32 cellular contexts compared by ENCODE assay signal in the genomic region with DNA sequence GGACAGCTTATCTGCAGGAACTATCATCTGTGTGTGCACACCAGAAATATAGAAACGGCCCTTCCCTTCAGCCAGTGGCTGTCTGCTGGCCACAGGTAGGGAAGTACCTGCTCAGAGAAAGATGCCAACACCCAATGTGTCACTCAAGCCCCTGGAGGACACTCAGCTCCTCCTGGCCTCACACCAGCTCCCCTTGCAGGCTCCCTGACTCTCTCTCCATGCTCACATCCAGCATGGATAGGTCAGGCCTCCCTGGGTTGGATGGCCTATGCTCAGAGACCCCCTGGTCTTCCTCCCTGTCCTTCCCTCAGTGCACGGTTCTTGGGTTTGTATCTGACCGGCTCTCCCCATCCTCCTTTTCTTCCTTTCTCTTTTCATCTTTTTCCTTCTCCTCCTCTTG.
"Had no signal": no experiment of that assay in that cellular context is flagged by ENCODE, and none has a peak within 500 bp of the region (broad histone marks: within the 10 kb centered on the region; RNA-seq: fewer than 3 reads in every experiment).

No MANE protein-coding gene starts in this region.

- ATAC-seq: activated CD4-positive, alpha-beta T cell treated with anti-CD3 and anti-CD28 coated beads for 36 hours; activated CD8-positive, alpha-beta memory T cell treated with anti-CD3 and anti-CD28 coated beads, Interleukin-2, amount 10 ng/mL, durations not matched to agents 7 days and 5 days; activated naive CD4-positive, alpha-beta T cell treated with anti-CD3 and anti-CD28 coated beads, Interleukin-2, amount 50 U/mL, for 72 hours; esophagus mucosa; foreskin keratinocyte; gastrocnemius medialis; heart left ventricle; T-helper 17 cell had no signal

- H3K36me3 Mint-ChIP-seq: activated CD8-positive, alpha-beta memory T cell treated with anti-CD3 and anti-CD28 coated beads, Interleukin-2, amount 10 ng/mL, durations not matched to agents 7 days and 5 days; activated naive CD4-positive, alpha-beta T cell treated with anti-CD3 and anti-CD28 coated beads, Interleukin-2, amount 10 ng/mL, durations not matched to agents 7 days and 5 days had no signal

- H3K9me3 Mint-ChIP-seq: activated naive CD4-positive, alpha-beta T cell treated with anti-CD3 and anti-CD28 coated beads, Interleukin-2, amount 10 ng/mL, durations not matched to agents 7 days and 5 days had no signal

- H3K9me3 ChIP-seq: gastrocnemius medialis had no signal

- H3K4me3 ChIP-seq: ascending aorta, coronary artery, dorsolateral prefrontal cortex, gastrocnemius medialis, heart left ventricle had no signal

- H3K4me1 Mint-ChIP-seq: activated B cell treated with CpG ODN at 0.5 μM for 24 hours; activated CD4-positive, alpha-beta memory T cell treated with anti-CD3 and anti-CD28 coated beads, Interleukin-2, amount 10 ng/mL, durations not matched to agents 7 days and 5 days; activated CD4-positive, alpha-beta T cell treated with anti-CD3 and anti-CD28 coated beads for 36 hours; activated CD4-positive, alpha-beta T cell treated with anti-CD3 and anti-CD28 coated beads, Interleukin-2, amount 10 ng/mL, durations not matched to agents 24 days and 14 days; activated naive CD4-positive, alpha-beta T cell treated with anti-CD3 and anti-CD28 coated beads, Interleukin-2, amount 10 ng/mL, durations not matched to agents 7 days and 5 days; endodermal cell had no signal

- H3K27me3 ChIP-seq: ascending aorta, brain microvascular endothelial cell, foreskin keratinocyte, gastrocnemius medialis, heart left ventricle had no signal

- H3K36me3 ChIP-seq: ascending aorta, brain microvascular endothelial cell, gastrocnemius medialis, heart left ventricle, WERI-Rb-1 had no signal

- DNase-seq: activated B cell treated with CpG ODN at 0.5 μM for 24 hours; activated CD4-positive, alpha-beta memory T cell treated with anti-CD3 and anti-CD28 coated beads, Interleukin-2, amount 10 ng/mL, durations not matched to agents 7 days and 5 days; activated CD4-positive, alpha-beta T cell treated with anti-CD3 and anti-CD28 coated beads for 36 hours; activated CD4-positive, alpha-beta T cell treated with anti-CD3 and anti-CD28 coated beads, Interleukin-2, amount 10 ng/mL, durations not matched to agents 24 days and 14 days; activated CD4-positive, CD25-positive, alpha-beta regulatory T cell treated with anti-CD3 and anti-CD28 coated beads, Interleukin-2, amount 50 U/mL, for 72 hours; activated CD8-positive, alpha-beta memory T cell treated with anti-CD3 and anti-CD28 coated beads, Interleukin-2, amount 10 ng/mL, durations not matched to agents 7 days and 5 days; activated CD8-positive, alpha-beta memory T cell treated with anti-CD3 and anti-CD28 coated beads, Interleukin-2, amount 50 U/mL, for 4 hours; activated gamma-delta T cell; activated naive CD4-positive, alpha-beta T cell; activated naive CD4-positive, alpha-beta T cell treated with anti-CD3 and anti-CD28 coated beads, Interleukin-2, amount 10 ng/mL, durations not matched to agents 7 days and 5 days; activated naive CD8-positive, alpha-beta T cell treated with anti-CD3 and anti-CD28 coated beads, Interleukin-2, amount 10 ng/mL, durations not matched to agents 7 days and 5 days; activated T-cell treated with anti-CD3 and anti-CD28 coated beads, Interleukin-2, amount 50 U/mL, for 1 hour; activated T-cell treated with anti-CD3 and anti-CD28 coated beads, Interleukin-2, amount 50 U/mL, for 48 hours; brain microvascular endothelial cell; dorsolateral prefrontal cortex; effector memory CD4-positive, alpha-beta T cell; endodermal cell; gastrocnemius medialis; glutamatergic neuron; heart left ventricle; T-helper 1 cell; T-helper 17 cell; T1000; WERI-Rb-1 had no signal

- H3K27ac Mint-ChIP-seq: activated B cell treated with CpG ODN at 0.5 μM for 24 hours; activated CD4-positive, alpha-beta memory T cell treated with anti-CD3 and anti-CD28 coated beads, Interleukin-2, amount 10 ng/mL, durations not matched to agents 7 days and 5 days; activated CD4-positive, alpha-beta T cell treated with anti-CD3 and anti-CD28 coated beads for 36 hours; activated CD4-positive, alpha-beta T cell treated with anti-CD3 and anti-CD28 coated beads, Interleukin-2, amount 10 ng/mL, durations not matched to agents 24 days and 14 days; activated CD8-positive, alpha-beta memory T cell treated with anti-CD3 and anti-CD28 coated beads, Interleukin-2, amount 10 ng/mL, durations not matched to agents 7 days and 5 days; activated naive CD4-positive, alpha-beta T cell treated with anti-CD3 and anti-CD28 coated beads, Interleukin-2, amount 10 ng/mL, durations not matched to agents 7 days and 5 days; activated naive CD8-positive, alpha-beta T cell treated with anti-CD3 and anti-CD28 coated beads, Interleukin-2, amount 10 ng/mL, durations not matched to agents 7 days and 5 days; activated T-helper 1 cell treated with anti-CD3 and anti-CD28 coated beads, Interleukin-12 subunit alpha, Interleukin-12 subunit beta, Interleukin-2, Interleukin-4 antibody, amounts not matched to agents 30 ng/mL and 10 ng/mL and 1 ng/mL, durations not matched to agents 14 hours and 24 hours and 36 hours; dendritic cell treated with granulocyte-macrophage colony-stimulating factor and Interleukin-4, amounts not matched to agents 40 ng/mL and 50 ng/mL, for 4 days; endodermal cell; T-helper 17 cell; T-helper 2 cell treated with Interferon-gamma antibody and Interleukin-4, amounts not matched to agents 5 μg/mL and 100 μg/mL, for 36 hours had no signal

- H3K27ac ChIP-seq: ascending aorta, brain microvascular endothelial cell, coronary artery, dorsolateral prefrontal cortex, foreskin keratinocyte, gastrocnemius medialis, heart left ventricle, WERI-Rb-1 had no signal

- H3K4me3 Mint-ChIP-seq: activated B cell treated with CpG ODN at 0.5 μM for 24 hours; activated CD4-positive, alpha-beta memory T cell treated with anti-CD3 and anti-CD28 coated beads, Interleukin-2, amount 10 ng/mL, durations not matched to agents 7 days and 5 days; activated CD4-positive, alpha-beta T cell treated with anti-CD3 and anti-CD28 coated beads for 36 hours; activated CD4-positive, alpha-beta T cell treated with anti-CD3 and anti-CD28 coated beads, Interleukin-2, amount 10 ng/mL, durations not matched to agents 24 days and 14 days; activated CD8-positive, alpha-beta memory T cell treated with anti-CD3 and anti-CD28 coated beads, Interleukin-2, amount 10 ng/mL, durations not matched to agents 7 days and 5 days; activated naive CD4-positive, alpha-beta T cell treated with anti-CD3 and anti-CD28 coated beads, Interleukin-2, amount 10 ng/mL, durations not matched to agents 7 days and 5 days; activated naive CD8-positive, alpha-beta T cell treated with anti-CD3 and anti-CD28 coated beads, Interleukin-2, amount 10 ng/mL, durations not matched to agents 7 days and 5 days; activated T-helper 1 cell treated with anti-CD3 and anti-CD28 coated beads, Interleukin-12 subunit alpha, Interleukin-12 subunit beta, Interleukin-2, Interleukin-4 antibody, amounts not matched to agents 30 ng/mL and 10 ng/mL and 1 ng/mL, durations not matched to agents 14 hours and 24 hours and 36 hours; dendritic cell treated with granulocyte-macrophage colony-stimulating factor and Interleukin-4, amounts not matched to agents 40 ng/mL and 50 ng/mL, for 4 days; endodermal cell; T-helper 17 cell; T-helper 2 cell treated with Interferon-gamma antibody and Interleukin-4, amounts not matched to agents 5 μg/mL and 100 μg/mL, for 36 hours had no signal

- H3K4me1 ChIP-seq: ascending aorta, gastrocnemius medialis, heart left ventricle had no signal

- H3K27me3 Mint-ChIP-seq: activated B cell treated with CpG ODN at 0.5 μM for 24 hours; activated CD4-positive, alpha-beta memory T cell treated with anti-CD3 and anti-CD28 coated beads, Interleukin-2, amount 10 ng/mL, durations not matched to agents 7 days and 5 days; activated CD4-positive, alpha-beta T cell treated with anti-CD3 and anti-CD28 coated beads for 36 hours; activated CD4-positive, alpha-beta T cell treated with anti-CD3 and anti-CD28 coated beads, Interleukin-2, amount 10 ng/mL, durations not matched to agents 24 days and 14 days; activated CD8-positive, alpha-beta memory T cell treated with anti-CD3 and anti-CD28 coated beads, Interleukin-2, amount 10 ng/mL, durations not matched to agents 7 days and 5 days; activated naive CD8-positive, alpha-beta T cell treated with anti-CD3 and anti-CD28 coated beads, Interleukin-2, amount 10 ng/mL, durations not matched to agents 7 days and 5 days; dendritic cell treated with granulocyte-macrophage colony-stimulating factor and Interleukin-4, amounts not matched to agents 40 ng/mL and 50 ng/mL, for 4 days; T-helper 17 cell had no signal
